In genomic region chr17:44774271-44775135, GRCh38 we compare ENCODE assay signal across 8 cellular contexts. TPM values are rescaled to one million over a fixed set of nuclear protein-coding genes. Genes with fewer than 3 reads are reported as not detected.
DNase-seq lines count a peak whose midpoint lies in the region; ATAC-seq, FAIRE-seq and TF ChIP-seq lines count a peak whose summit lies in the region.

No MANE protein-coding gene starts in this region.

- H3K27me3 Mint-ChIP-seq in activated T-helper 17 cell treated with anti-CD3 and anti-CD28 coated beads, Interleukin-2, amount 50 U/mL, for 72 hours: no peaks in the 10 kb centered on the region
- peaks cover 18% of the 10 kb centered on the region for H3K27me3 Mint-ChIP-seq in nephron (ENCODE audit: low read depth)

- H3K27ac Mint-ChIP-seq in activated T-helper 17 cell treated with anti-CD3 and anti-CD28 coated beads, Interleukin-2, amount 50 U/mL, for 72 hours: no peak overlapping the region
- H3K27ac Mint-ChIP-seq in nephron: peak overlapping the region in 1 of 3 experiments; percentile 54

- DNase-seq in A549 (ENCODE audit: low read depth in 1 of 2, low spot score in 1 of 2) (peak; percentile 89 to 99), RWPE1 (ENCODE audit: low spot score) (peak; percentile 94), fibroblast of the conjunctiva (ENCODE audit: low read depth) (peak; percentile 33)
- peak; percentile 83 for DNase-seq in stimulated activated naive CD4-positive, alpha-beta T cell treated with Interleukin-2 at 50 U/mL for 16 hours (lab: John Stamatoyannopoulos, UW)

- no peaks in the 10 kb centered on the region for H3K36me3 Mint-ChIP-seq in activated T-helper 17 cell treated with anti-CD3 and anti-CD28 coated beads, Interleukin-2, amount 50 U/mL, for 72 hours (ENCODE audit: low read depth)
- no peaks in the 10 kb centered on the region for H3K36me3 Mint-ChIP-seq in nephron (ENCODE audit: low read depth)

- H4K20me1 ChIP-seq in Loucy (ENCODE audit: insufficient read depth, low read length, poor library complexity, severe bottlenecking): no peaks in the 10 kb centered on the region

- 16% methylated on average over 26 of the region's 42 CpGs for WGBS in A549 (ENCODE audit: missing lambda C conversion rate)

- no peaks in the 10 kb centered on the region for H3K9me2 ChIP-seq in Loucy (replicated peaks; ENCODE audit: low read depth, low read length)

- H3K36me3 ChIP-seq in Loucy (ENCODE audit: insufficient read depth, low read length): no peaks in the 10 kb centered on the region

- ATAC-seq in A549: peak; percentile 57 to 73
- ATAC-seq in GM18867 (IDR thresholded peaks at IDR 0.05; ENCODE audit: unreplicated experiment): peak; percentile 33
- ATAC-seq in activated T-helper 17 cell treated with anti-CD3 and anti-CD28 coated beads, Interleukin-2, amount 50 U/mL, for 72 hours (replicated peaks): peak; percentile 42

- H3K9me3 Mint-ChIP-seq in activated T-helper 17 cell treated with anti-CD3 and anti-CD28 coated beads, Interleukin-2, amount 50 U/mL, for 72 hours: no peaks in the 10 kb centered on the region
- no peaks in the 10 kb centered on the region for H3K9me3 Mint-ChIP-seq in nephron

- H2AFZ ChIP-seq in Loucy (ENCODE audit: low read length): peak overlapping the region; percentile 84

- H3K9ac ChIP-seq in Loucy (ENCODE audit: low read depth, low read length, poor library complexity, severe bottlenecking): peak overlapping the region; percentile 61

- peak overlapping the region; percentile 95 for H3K4me2 ChIP-seq in A549
- peak overlapping the region; percentile 98 for H3K4me2 ChIP-seq in Loucy (ENCODE audit: low read depth, low read length, poor library complexity, severe bottlenecking)

- peak; percentile 98 to 99 for TF ChIP-seq RAD21 in A549 (conservative IDR thresholded peaks at IDR 0.05 in 1 of 2, IDR thresholded peaks at IDR 0.05 in 1 of 2)

- TF ChIP-seq POLR2A in A549 (IDR thresholded peaks at IDR 0.05; ENCODE audit: low read length): no peak

- TF ChIP-seq CTCF in A549 (IDR thresholded peaks at IDR 0.05) (peak; percentile 97), Loucy (conservative IDR thresholded peaks at IDR 0.05; ENCODE audit: low read length) (peak; percentile 92), RWPE1 (conservative IDR thresholded peaks at IDR 0.05; ENCODE audit: low read depth) (peak; percentile 98), nephron (IDR thresholded peaks at IDR 0.05; ENCODE audit: unreplicated experiment in 3 of 3) (peak; percentile 96 to 99 (median 98))

- no peak for TF ChIP-seq EP300 in A549 (IDR thresholded peaks at IDR 0.05)

- no peaks in the 10 kb centered on the region for H3F3A ChIP-seq in Loucy (ENCODE audit: low read depth)

- H3K4me1 Mint-ChIP-seq in activated T-helper 17 cell treated with anti-CD3 and anti-CD28 coated beads, Interleukin-2, amount 50 U/mL, for 72 hours: no peaks in the 10 kb centered on the region
- peaks cover 5% of the 10 kb centered on the region for H3K4me1 Mint-ChIP-seq in nephron

- peaks cover 14% of the 10 kb centered on the region for H3K4me1 ChIP-seq in A549
- H3K4me1 ChIP-seq in Loucy (ENCODE audit: insufficient read depth, low read length, poor library complexity, severe bottlenecking): peaks cover 12% of the 10 kb centered on the region

- no peaks in the 10 kb centered on the region for H3K27me3 ChIP-seq in Loucy (ENCODE audit: insufficient read depth, low read length, poor library complexity, severe bottlenecking)

- POLR2A ChIA-PET in A549 (lab: Yijun Ruan, JAX): interaction anchor here (1.3 kb wide), 1 partner anchor 88 kb away, joined by 4 read pairs; no protein-coding TSS in a partner anchor
- POLR2A ChIA-PET in RWPE1 (lab: Yijun Ruan, JAX; ENCODE audit: low non-redundant PET): no interaction called here

- FAIRE-seq in A549 (lab: Jason Lieb, UNC): peak; percentile 84

- peak overlapping the region; percentile 81 for H3K4me3 Mint-ChIP-seq in activated T-helper 17 cell treated with anti-CD3 and anti-CD28 coated beads, Interleukin-2, amount 50 U/mL, for 72 hours
- H3K4me3 Mint-ChIP-seq in nephron: peak overlapping the region; percentile 87 to 92 (median 91)

- H3K27ac ChIP-seq in A549 (peak overlapping the region; percentile 13 to 64; a peak in 4 of 6 replicates), RWPE1 (peak overlapping the region; percentile 72)

- H3K9me3 ChIP-seq in A549 (no peaks in the 10 kb centered on the region), Loucy (ENCODE audit: insufficient read depth, low read depth, low read length) (no peaks in the 10 kb centered on the region)

- CTCF ChIA-PET in A549 (lab: Yijun Ruan, JAX): interaction anchor here (0.6 to 30.3 kb wide), 40 partner anchors 10 to 723 kb away, joined by 3 to 1787 read pairs (median 4); partner anchors contain the start of genes ADAM11, EFTUD2, GJC1 and HIGD1B
- CTCF ChIA-PET in RWPE1 (lab: Yijun Ruan, JAX): interaction anchor here (0.6 to 8.0 kb wide), 15 partner anchors 10 to 357 kb away, joined by 3 to 94 read pairs (median 4); partner anchors contain the start of genes EFTUD2 and HIGD1B

- peak overlapping the region; percentile 54 for H3K4me3 ChIP-seq in A549
- peak overlapping the region; percentile 76 for H3K4me3 ChIP-seq in Loucy (ENCODE audit: low read length, poor library complexity, severe bottlenecking)

- H3K79me2 ChIP-seq in Loucy (ENCODE audit: insufficient read depth, low read length): no peaks in the 10 kb centered on the region

TF ChIP-seq in A549, 52 proteins besides CTCF, POLR2A, EP300 and RAD21:
- TF ChIP-seq BCL3 (IDR thresholded peaks at IDR 0.05): no peak
- TF ChIP-seq EHMT2 (IDR thresholded peaks at IDR 0.05; ENCODE audit: low read depth): no peak
- no peak for TF ChIP-seq CEBPB (IDR thresholded peaks at IDR 0.05)
- TF ChIP-seq RFX5 (IDR thresholded peaks at IDR 0.05): no peak
- no peak for TF ChIP-seq ZFP36 (IDR thresholded peaks at IDR 0.05; ENCODE audit: borderline replicate concordance, partially characterized antibody)
- no peak for TF ChIP-seq NPAS2 (CRISPR knock-in tag; IDR thresholded peaks at IDR 0.05; ENCODE audit: borderline replicate concordance)
- no peak for TF ChIP-seq FOSB (CRISPR knock-in tag; IDR thresholded peaks at IDR 0.05)
- no peak for TF ChIP-seq POLR2AphosphoS2 (conservative IDR thresholded peaks at IDR 0.05; ENCODE audit: low read length)
- TF ChIP-seq MAZ (IDR thresholded peaks at IDR 0.05; ENCODE audit: borderline replicate concordance, low read depth, low read length): no peak
- TF ChIP-seq SMC3 (IDR thresholded peaks at IDR 0.05): peak; percentile 86
- TF ChIP-seq HOXA7 (CRISPR knock-in tag; IDR thresholded peaks at IDR 0.05): no peak
- no peak for TF ChIP-seq USF2 (IDR thresholded peaks at IDR 0.05)
- 0 out of 5 replicates have a peak, but pooled peaks of 1 of the 2 experiments have one; percentile 36 for TF ChIP-seq JUN (IDR thresholded peaks at IDR 0.05)
- no peak for TF ChIP-seq ZNF302 (CRISPR knock-in tag; IDR thresholded peaks at IDR 0.05)
- peak; percentile 60; the same call in 1 of the 2 replicates for TF ChIP-seq MAX (IDR thresholded peaks at IDR 0.05)
- TF ChIP-seq CHD4 (IDR thresholded peaks at IDR 0.05; ENCODE audit: borderline replicate concordance): no peak
- TF ChIP-seq ESRRA (IDR thresholded peaks at IDR 0.05; ENCODE audit: borderline replicate concordance, low read length): peak; percentile 11; the same call in 1 of the 2 replicates

RNA-seq across cellular contexts. Expression of gene ADAM11, which starts 15.7 kb away (rescaled TPM):
- 0.75 and 0.79 TPM in 2 replicates for polyA plus RNA-seq in A549 (2011; rRNA removed)
- 2.3 and 2.7 TPM in 2 replicates for polyA plus RNA-seq in A549 (2012; cell fraction: cytosol; rRNA removed)
- polyA plus RNA-seq in A549 (2012; cell fraction: nucleus; rRNA removed): 14.4 and 15.1 TPM in 2 replicates
- polyA plus RNA-seq in A549 (2017; fragmentation: RNase III; extraction: RNeasy Plus Mini Kit Qiagen cat#74134 plus additional on column Dnase treatment): 2.0 to 2.7 TPM (median 2.1 TPM) in 3 replicates
- 1.1 and 1.2 TPM in 2 replicates for polyA minus RNA-seq in A549 (2011; rRNA and poly(A)+ RNA removed)
- total RNA-seq in activated T-helper 17 cell treated with anti-CD3 and anti-CD28 coated beads, Interleukin-2, amount 50 U/mL, for 72 hours: under 1 TPM; 0.13 to 0.74 TPM

RNA-seq across cellular contexts. Expression of gene GJC1, which starts 55.6 kb away (rescaled TPM):
- polyA plus RNA-seq in A549 (2011; rRNA removed): 22.1 and 30.4 TPM in 2 replicates
- polyA plus RNA-seq in A549 (2012; cell fraction: cytosol; rRNA removed): 12.1 and 14.7 TPM in 2 replicates
- 6.1 and 10.3 TPM in 2 replicates for polyA plus RNA-seq in A549 (2012; cell fraction: nucleus; rRNA removed)
- 21.2 to 21.9 TPM (median 21.7 TPM) in 3 replicates for polyA plus RNA-seq in A549 (2017; fragmentation: RNase III; extraction: RNeasy Plus Mini Kit Qiagen cat#74134 plus additional on column Dnase treatment)
- 38.3 and 38.4 TPM in 2 replicates for polyA minus RNA-seq in A549 (2011; rRNA and poly(A)+ RNA removed)
- 1 to 10 TPM; 2.4 to 3.4 TPM for total RNA-seq in activated T-helper 17 cell treated with anti-CD3 and anti-CD28 coated beads, Interleukin-2, amount 50 U/mL, for 72 hours

Comparison
In these comparisons a context has a peak if more than half of its experiments do, and no peak if none do; other contexts are left out.
1. Peak in every context shown above with its lines: DNase-seq, ATAC-seq, H3K4me3 ChIP-seq and H3K27ac ChIP-seq.
2. DNase-seq: peak in every context shown above with its lines; median percentile 94 in A549; 94 in RWPE1; 83 in stimulated activated naive CD4-positive, alpha-beta T cell treated with Interleukin-2 at 50 U/mL for 16 hours; 33 in fibroblast of the conjunctiva.